Comparison of ENCODE assay signal across 18 cellular contexts in the genomic region with DNA sequence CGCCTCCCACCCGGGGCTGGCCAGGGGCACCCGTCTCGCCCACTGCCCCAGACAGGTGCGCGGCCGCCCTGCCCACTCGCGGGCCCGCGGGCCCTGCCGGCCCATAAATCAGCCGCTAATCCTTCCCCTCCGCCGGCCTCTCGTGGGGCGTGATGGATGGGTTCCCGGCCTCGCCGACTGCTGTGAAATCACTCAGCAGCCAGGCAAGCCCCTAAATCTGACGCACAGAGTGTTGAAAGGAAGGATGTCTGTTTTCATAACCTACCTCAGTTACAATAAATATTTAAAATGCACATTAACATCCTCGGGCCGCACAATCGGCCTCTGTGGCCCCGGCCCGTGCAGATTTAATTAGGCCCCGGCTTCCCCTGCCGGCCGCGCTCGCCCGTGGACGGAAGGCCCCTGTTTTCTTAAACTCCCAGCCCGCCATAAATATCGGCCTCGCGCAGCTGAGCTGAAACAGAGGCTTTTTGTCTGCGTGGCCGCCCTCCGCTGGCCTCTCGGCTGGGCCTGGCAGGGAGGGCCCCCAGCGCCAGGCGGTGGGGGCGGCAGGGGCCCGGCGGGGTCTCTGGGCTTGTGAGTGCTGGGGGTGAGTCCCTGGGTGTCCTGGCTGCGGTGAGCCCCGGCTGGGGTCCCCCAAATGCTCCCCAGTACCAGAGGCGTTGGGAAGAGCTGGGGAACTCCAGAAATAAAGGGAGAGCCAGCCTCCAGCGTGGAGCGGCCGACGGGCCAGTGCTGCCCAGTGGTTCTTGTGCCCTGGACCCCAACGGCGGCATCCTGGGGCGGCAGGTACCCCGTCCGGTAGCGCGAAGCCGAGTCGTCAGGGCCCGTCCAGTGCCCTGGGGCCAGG.
A peak's percentile ranks its signal among the peaks of the same experiment; 100 is the strongest.
DNase-seq lines count a peak whose midpoint lies in the region; ATAC-seq, FAIRE-seq and TF ChIP-seq lines count a peak whose summit lies in the region.
"Had no signal": no experiment of that assay in that cellular context is flagged by ENCODE, and none has a peak within 500 bp of the region (broad histone marks: within the 10 kb centered on the region; RNA-seq: fewer than 3 reads in every experiment).

No MANE protein-coding gene starts in this region.

- no peak for TF ChIP-seq RAD21 in K562 (CRISPR knock-in tag; conservative IDR thresholded peaks at IDR 0.05 in 1 of 2, IDR thresholded peaks at IDR 0.05 in 1 of 2)

- H3K79me2 ChIP-seq in GM23248 (ENCODE audit: insufficient read depth) (no peaks in the 10 kb centered on the region), K562 (ENCODE audit: control insufficient read depth, insufficient read depth, low read length) (no peaks in the 10 kb centered on the region), smooth muscle cell (ENCODE audit: low read depth) (no peaks in the 10 kb centered on the region)

- CTCF ChIA-PET in K562 (lab: Yijun Ruan, JAX; ENCODE audit: low intra/inter-chr PET ratio) = no interaction called here

- H3K4me3 ChIP-seq in GM23248 = no peak overlapping the region
- no peak overlapping the region for H3K4me3 ChIP-seq in K562
- no peak overlapping the region for H3K4me3 ChIP-seq in smooth muscle cell
- H3K4me3 ChIP-seq: cardiac muscle cell, lung had no signal

- peak; percentile 13 for DNase-seq in GM23248
- DNase-seq in K562 (ENCODE audit: extremely low read depth in 1 of 4, low spot score in 3 of 4) = no peak
- peak; percentile 2 for DNase-seq in iris pigment epithelial cell (ENCODE audit: low read depth)
- DNase-seq in posterior vena cava (ENCODE audit: low spot score) = peak; percentile 81
- no peak for DNase-seq in DMS 273 (lab: John Stamatoyannopoulos, UW; ENCODE audit: unreplicated experiment)
- no peak for DNase-seq in NCI-H2196 treated with DMSO at 0.1 percent for 48 hours (lab: John Stamatoyannopoulos, UW; ENCODE audit: unreplicated experiment)
- no peak for DNase-seq in smooth muscle cell (lab: John Stamatoyannopoulos, UW; ENCODE audit: unreplicated experiment)
- DNase-seq: ACHN; activated CD4-positive, alpha-beta T cell treated with anti-CD3 and anti-CD28 coated beads for 48 hours; activated effector memory CD4-positive, alpha-beta T cell treated with Interleukin-2 at 50 U/mL for 16 hours; naive B cell; NCI-H1930; NCI-H446 treated with DMSO at 0.1 percent for 48 hours; stimulated activated CD4-positive, alpha-beta T cell treated with anti-CD3 and anti-CD28 coated beads, Interleukin-12 subunit alpha, Interleukin-12 subunit beta, amount 100 ng/mL, for 4 hours had no signal

- H3K4me1 ChIP-seq in GM23248 (ENCODE audit: insufficient read depth) = no peaks in the 10 kb centered on the region
- peaks cover 0 to 22% of the 10 kb centered on the region in 2 experiments; a peak in 2 of 5 replicates for H3K4me1 ChIP-seq in K562 (replicated peaks in 1 of 2; ENCODE audit: control insufficient read depth in 2 of 2, insufficient read depth in 2 of 2, low read length in 2 of 2)
- H3K4me1 ChIP-seq in smooth muscle cell (ENCODE audit: low read depth) = no peaks in the 10 kb centered on the region

- TF ChIP-seq CTCF in K562 (IDR thresholded peaks at IDR 0.05 in 2 of 3, conservative IDR thresholded peaks at IDR 0.05 in 1 of 3; ENCODE audit: insufficient read depth in 2 of 3, low read depth in 1 of 3, low read length in 3 of 3) (no peak), smooth muscle cell (IDR thresholded peaks at IDR 0.05; ENCODE audit: borderline replicate concordance, insufficient read depth, poor library complexity, severe bottlenecking) (no peak)

- WGBS in GM23248 (ENCODE audit: low coverage in 1 of 2, low lambda C conversion rate in 2 of 2, missing lambda C conversion rate in 2 of 2), 2 experiments = 18 to 23% methylated on average over 56 to 62 of the region's 63 CpGs
- WGBS in K562 (ENCODE audit: insufficient coverage, low coverage, missing lambda C conversion rate) = 3% methylated on average over 54 of the region's 63 CpGs
- 87% methylated on average over 55 of the region's 63 CpGs for WGBS in smooth muscle cell (ENCODE audit: low lambda C conversion rate)

- FAIRE-seq in K562 (lab: Jason Lieb, UNC) = no peak

- ATAC-seq in K562 (no peak), HG03175 (IDR thresholded peaks at IDR 0.05; ENCODE audit: unreplicated experiment) (no peak)
- ATAC-seq: esophagus mucosa had no signal

- no peak overlapping the region for H3K9ac ChIP-seq in GM23248
- H3K9ac ChIP-seq in K562 (ENCODE audit: insufficient read depth in 1 of 2, low read depth in 2 of 2, low read length in 2 of 2) = no peak overlapping the region
- H3K9ac ChIP-seq in smooth muscle cell (ENCODE audit: low read depth) = no peak overlapping the region

- H3F3A ChIP-seq in GM23248 (ENCODE audit: insufficient read depth) (no peaks in the 10 kb centered on the region), smooth muscle cell (ENCODE audit: low read depth) (no peaks in the 10 kb centered on the region)

- BruUV-seq in K562 (replicated peaks; lab: Mats Ljungman, UMichigan) = no TSS peak

- H3K36me3 ChIP-seq in GM23248 (ENCODE audit: low read depth) = no peaks in the 10 kb centered on the region
- H3K36me3 ChIP-seq in K562 (ENCODE audit: control insufficient read depth, insufficient read depth, low read length) = no peaks in the 10 kb centered on the region
- no peaks in the 10 kb centered on the region for H3K36me3 ChIP-seq in smooth muscle cell (ENCODE audit: low read depth)
- H3K36me3 ChIP-seq: cardiac muscle cell had no signal

- no peak for TF ChIP-seq POLR2A in K562 (conservative IDR thresholded peaks at IDR 0.05)

- H3K9me2 ChIP-seq in GM23248 (ENCODE audit: insufficient read depth) = no peaks in the 10 kb centered on the region

- H3K9me1 ChIP-seq in K562 (ENCODE audit: control insufficient read depth, insufficient read depth, low read length) = no peaks in the 10 kb centered on the region

- H3K9me3 ChIP-seq in GM23248 (ENCODE audit: low read depth) (no peaks in the 10 kb centered on the region), K562 (replicated peaks; ENCODE audit: control insufficient read depth, insufficient read depth, low read depth, low read length) (no peaks in the 10 kb centered on the region), smooth muscle cell (replicated peaks; ENCODE audit: low read depth) (no peaks in the 10 kb centered on the region)

- H2AFZ ChIP-seq in GM23248 (no peak overlapping the region), K562 (ENCODE audit: low read depth, low read length) (no peak overlapping the region), smooth muscle cell (ENCODE audit: low read depth) (no peak overlapping the region)

- intact Hi-C loops in K562 (cut with micrococcal nuclease) = no loop called here
- intact Hi-C loops in posterior vena cava (cut with DNase I) = no loop called here

- H3K4me2 ChIP-seq in GM23248 (ENCODE audit: unreplicated experiment) (no peak overlapping the region), K562 (ENCODE audit: insufficient read depth, low read length) (no peak overlapping the region), smooth muscle cell (no peak overlapping the region)

- H3K27me3 ChIP-seq in GM23248 (replicated peaks; ENCODE audit: insufficient read depth) = peaks cover 27% of the 10 kb centered on the region
- H3K27me3 ChIP-seq in K562 (ENCODE audit: control insufficient read depth in 2 of 2, insufficient read depth in 2 of 2, low read length in 2 of 2) = peaks cover 32 to 51% of the 10 kb centered on the region in 2 experiments
- no peaks in the 10 kb centered on the region for H3K27me3 ChIP-seq in smooth muscle cell (ENCODE audit: low read depth)
- H3K27me3 ChIP-seq: cardiac muscle cell had no signal

- no peaks in the 10 kb centered on the region for H4K20me1 ChIP-seq in GM23248 (ENCODE audit: insufficient read depth)
- no peaks in the 10 kb centered on the region for H4K20me1 ChIP-seq in K562 (replicated peaks; ENCODE audit: control insufficient read depth, insufficient read depth, low read length)
- no peaks in the 10 kb centered on the region for H4K20me1 ChIP-seq in smooth muscle cell (ENCODE audit: low read depth)

- POLR2A ChIA-PET in K562 (lab: Yijun Ruan, JAX) = interaction anchor here (0.6 to 0.7 kb wide), 3 partner anchors 8 to 496 kb away, joined by 3 read pairs; no protein-coding TSS in a partner anchor

- H3K27ac ChIP-seq in GM23248 (no peak overlapping the region), K562 (ENCODE audit: extremely low read depth, low read depth, low read length) (no peak overlapping the region), smooth muscle cell (ENCODE audit: low read depth) (no peak overlapping the region)
- H3K27ac ChIP-seq: cardiac muscle cell had no signal

- in situ Hi-C loops in GM23248 (cut with MboI) (no loop called here), K562 (cut with MboI) (no loop called here)

- no peak for TF ChIP-seq EP300 in K562 (IDR thresholded peaks at IDR 0.05; ENCODE audit: low read length)

TF ChIP-seq in K562, 482 proteins besides CTCF, POLR2A, EP300 and RAD21:
- TF ChIP-seq EGR1 (conservative IDR thresholded peaks at IDR 0.05) (no peak), SAFB (IDR thresholded peaks at IDR 0.05; ENCODE audit: borderline replicate concordance, low read depth, low read length) (0 out of 2 replicates have a peak, but pooled peaks have one; percentile 14), PHF8 (IDR thresholded peaks at IDR 0.05; ENCODE audit: borderline replicate concordance, low read length) (no peak)
TF ChIP-seq in K562: peak in this region for 1.

Comparison
In these comparisons a context has a peak if more than half of its experiments do, and no peak if none do; other contexts are left out.
1. DNase-seq: peak in GM23248 (single experiment), iris pigment epithelial cell (single experiment) and posterior vena cava (single experiment); none in K562 (0 of 4), DMS 273 (single experiment), NCI-H2196 treated with DMSO at 0.1 percent for 48 hours (single experiment) and smooth muscle cell (single experiment).